In genomic region chr2:102185347-102185746, GRCh38 we compare ENCODE assay signal across 9 cellular contexts. TPM values are rescaled to one million over a fixed set of nuclear protein-coding genes. Genes with fewer than 3 reads are reported as not detected.
DNase-seq lines count a peak whose midpoint lies in the region; ATAC-seq and TF ChIP-seq lines count a peak whose summit lies in the region.
"Had no signal": no experiment of that assay in that cellular context is flagged by ENCODE, and none has a peak within 500 bp of the region (broad histone marks: within the 10 kb centered on the region; RNA-seq: fewer than 3 reads in every experiment).

No MANE protein-coding gene starts in this region.

- H3K4me1 Mint-ChIP-seq in natural killer cell (peaks cover 6 to 7% of the 10 kb centered on the region in 2 donors), glutamatergic neuron (ENCODE audit: low read depth, unreplicated experiment) (peaks cover 5% of the 10 kb centered on the region)
- peaks cover 4 to 7% of the 10 kb centered on the region in 2 donors for H3K4me1 Mint-ChIP-seq in natural killer cell treated with Interleukin-12 subunit alpha and Interleukin-12 subunit beta and Interleukin-15 and Interleukin-18, amount 100 ng/mL, for 72 hours (ENCODE audit: low read depth in 2 of 2)
- peaks cover 4 to 14% (median 4%) of the 10 kb centered on the region in 3 donors for H3K4me1 Mint-ChIP-seq in CD8-positive, alpha-beta memory T cell

- H3K4me3 Mint-ChIP-seq in natural killer cell (no peak overlapping the region), glutamatergic neuron (ENCODE audit: unreplicated experiment) (no peak overlapping the region)
- no peak overlapping the region for H3K4me3 Mint-ChIP-seq in natural killer cell treated with Interleukin-12 subunit alpha and Interleukin-12 subunit beta and Interleukin-15 and Interleukin-18, amount 100 ng/mL, for 72 hours
- H3K4me3 Mint-ChIP-seq in CD8-positive, alpha-beta memory T cell: no peak overlapping the region

- ATAC-seq in natural killer cell: peak in 1 of 3 donors; percentile 44
- no peak for ATAC-seq in natural killer cell treated with Interleukin-12 subunit alpha and Interleukin-12 subunit beta and Interleukin-15 and Interleukin-18, amount 100 ng/mL, for 72 hours
- peak; percentile 8 for ATAC-seq in upper lobe of right lung

- TF ChIP-seq CTCF in natural killer cell (IDR thresholded peaks at IDR 0.05) (peak; percentile 47), WERI-Rb-1 (IDR thresholded peaks at IDR 0.05; ENCODE audit: low read depth, low read length) (0 out of 2 replicates have a peak, but pooled peaks have one; percentile 1), glutamatergic neuron (IDR thresholded peaks at IDR 0.05; ENCODE audit: partially characterized antibody, unreplicated experiment) (peak; percentile 63), upper lobe of right lung (IDR thresholded peaks at IDR 0.05) (peak; percentile 67)

- H3K36me3 ChIP-seq in WERI-Rb-1 (no peaks in the 10 kb centered on the region), upper lobe of right lung (no peaks in the 10 kb centered on the region)
- H3K36me3 ChIP-seq in CD8-positive, alpha-beta memory T cell (ENCODE audit: insufficient read depth, low read length): no peaks in the 10 kb centered on the region

- TF ChIP-seq POLR2A in erythroblast (IDR thresholded peaks at IDR 0.05; ENCODE audit: low read length): no peak

- H3K9me3 Mint-ChIP-seq in natural killer cell: no peaks in the 10 kb centered on the region
- no peaks in the 10 kb centered on the region for H3K9me3 Mint-ChIP-seq in natural killer cell treated with Interleukin-12 subunit alpha and Interleukin-12 subunit beta and Interleukin-15 and Interleukin-18, amount 100 ng/mL, for 72 hours
- H3K9me3 Mint-ChIP-seq in glutamatergic neuron (ENCODE audit: unreplicated experiment): no peaks in the 10 kb centered on the region
- H3K9me3 Mint-ChIP-seq in CD8-positive, alpha-beta memory T cell: peaks cover 0 to 2% (median 0%) of the 10 kb centered on the region in 5 donors

- H3K27me3 ChIP-seq in WERI-Rb-1 (ENCODE audit: insufficient read depth, low read depth, severe bottlenecking) (peaks cover 80% of the 10 kb centered on the region), upper lobe of right lung (no peaks in the 10 kb centered on the region)
- H3K27me3 ChIP-seq in CD8-positive, alpha-beta memory T cell (ENCODE audit: insufficient read depth, low read length, poor library complexity, severe bottlenecking): no peaks in the 10 kb centered on the region

- DNase-seq in natural killer cell: no peak
- DNase-seq in natural killer cell treated with Interleukin-12 subunit alpha and Interleukin-12 subunit beta and Interleukin-15 and Interleukin-18, amount 100 ng/mL, for 72 hours (ENCODE audit: low spot score): no peak
- no peak for DNase-seq in WERI-Rb-1
- DNase-seq in glutamatergic neuron: no peak
- DNase-seq in upper lobe of right lung: no peak
- no peak for DNase-seq in CD8-positive, alpha-beta memory T cell
- DNase-seq in putamen (ENCODE audit: low spot score): no peak
- DNase-seq in erythroblast (lab: John Stamatoyannopoulos, UW): no peak
- DNase-seq: midbrain had no signal

- no peak overlapping the region for H3K27ac Mint-ChIP-seq in natural killer cell
- no peak overlapping the region for H3K27ac Mint-ChIP-seq in natural killer cell treated with Interleukin-12 subunit alpha and Interleukin-12 subunit beta and Interleukin-15 and Interleukin-18, amount 100 ng/mL, for 72 hours
- no peak overlapping the region for H3K27ac Mint-ChIP-seq in glutamatergic neuron (ENCODE audit: unreplicated experiment)
- no peak overlapping the region for H3K27ac Mint-ChIP-seq in CD8-positive, alpha-beta memory T cell

- no peaks in the 10 kb centered on the region for H3K4me1 ChIP-seq in upper lobe of right lung
- no peaks in the 10 kb centered on the region for H3K4me1 ChIP-seq in CD8-positive, alpha-beta memory T cell (ENCODE audit: insufficient read depth, low read length)

- CTCF ChIA-PET in CD8-positive, alpha-beta memory T cell (lab: Charles Lee): interaction anchor here (2.0 kb wide), 1 partner anchor 55 kb away, joined by 9 read pairs; no protein-coding TSS in a partner anchor

- intact Hi-C loops in natural killer cell (cut with micrococcal nuclease): loop anchor here (2.0 kb wide), 1 partner anchor 55 kb away; no protein-coding TSS in a partner anchor
- intact Hi-C loops in upper lobe of right lung (cut with DNase I): loop anchor here (10.0 kb wide), 1 partner anchor 49 kb away; no protein-coding TSS in a partner anchor

- H3K36me3 Mint-ChIP-seq in natural killer cell: no peaks in the 10 kb centered on the region
- no peaks in the 10 kb centered on the region for H3K36me3 Mint-ChIP-seq in natural killer cell treated with Interleukin-12 subunit alpha and Interleukin-12 subunit beta and Interleukin-15 and Interleukin-18, amount 100 ng/mL, for 72 hours
- H3K36me3 Mint-ChIP-seq in glutamatergic neuron (ENCODE audit: unreplicated experiment): no peaks in the 10 kb centered on the region
- peaks cover 0 to 2% (median 0%) of the 10 kb centered on the region in 3 donors for H3K36me3 Mint-ChIP-seq in CD8-positive, alpha-beta memory T cell

- POLR2A ChIA-PET in CD8-positive, alpha-beta memory T cell (lab: Charles Lee): no interaction called here

- H3K4me3 ChIP-seq in WERI-Rb-1 (ENCODE audit: low read depth, low read length) (no peak overlapping the region), upper lobe of right lung (no peak overlapping the region)
- H3K4me3 ChIP-seq in CD8-positive, alpha-beta memory T cell (ENCODE audit: low read length): no peak overlapping the region

- H3K27me3 Mint-ChIP-seq in natural killer cell (ENCODE audit: low read depth in 2 of 2) (peaks cover 36 to 68% of the 10 kb centered on the region in 2 donors), glutamatergic neuron (ENCODE audit: unreplicated experiment) (peaks cover 12% of the 10 kb centered on the region)
- peaks cover 35 to 45% of the 10 kb centered on the region in 2 donors for H3K27me3 Mint-ChIP-seq in natural killer cell treated with Interleukin-12 subunit alpha and Interleukin-12 subunit beta and Interleukin-15 and Interleukin-18, amount 100 ng/mL, for 72 hours
- H3K27me3 Mint-ChIP-seq in CD8-positive, alpha-beta memory T cell: peaks cover 26 to 46% of the 10 kb centered on the region in 2 donors

- H3K27ac ChIP-seq in WERI-Rb-1 (no peak overlapping the region), upper lobe of right lung (no peak overlapping the region)
- no peak overlapping the region for H3K27ac ChIP-seq in CD8-positive, alpha-beta memory T cell (ENCODE audit: low read depth, low read length)

- no peaks in the 10 kb centered on the region for H3K9me3 ChIP-seq in WERI-Rb-1 (ENCODE audit: severe bottlenecking)
- no peaks in the 10 kb centered on the region for H3K9me3 ChIP-seq in upper lobe of right lung
- H3K9me3 ChIP-seq in CD8-positive, alpha-beta memory T cell (ENCODE audit: low read length): no peaks in the 10 kb centered on the region

RNA-seq across cellular contexts. Expression of gene IL1RL2, which starts 1.5 kb away (rescaled TPM):
- total RNA-seq in natural killer cell (not detected), glutamatergic neuron (ENCODE audit: unreplicated experiment) (not detected), upper lobe of right lung (0.58 TPM)
- under 1 TPM in 1 of 2 donors, not detected in 1; 0.19 TPM for total RNA-seq in natural killer cell treated with Interleukin-12 subunit alpha and Interleukin-12 subunit beta and Interleukin-15 and Interleukin-18, amount 100 ng/mL, for 72 hours
- under 1 TPM; 0.13 to 0.33 TPM for total RNA-seq in CD8-positive, alpha-beta memory T cell
- polyA plus RNA-seq in CD8-positive, alpha-beta memory T cell: not detected

RNA-seq across cellular contexts. Expression of gene IL1R1, which starts 42.8 kb away (rescaled TPM):
- total RNA-seq in natural killer cell (1 to 10 TPM in 1 of 3 donors, under 1 TPM in 2; 0.45 to 3.1 (median 0.68) TPM), glutamatergic neuron (ENCODE audit: unreplicated experiment) (0.17 TPM), upper lobe of right lung (196 TPM)
- total RNA-seq in natural killer cell treated with Interleukin-12 subunit alpha and Interleukin-12 subunit beta and Interleukin-15 and Interleukin-18, amount 100 ng/mL, for 72 hours: under 1 TPM; 0.19 to 0.86 TPM
- 1 to 10 TPM; 3.7 TPM for total RNA-seq in CD8-positive, alpha-beta memory T cell
- polyA plus RNA-seq in CD8-positive, alpha-beta memory T cell: 0.30 TPM

Comparison
In these comparisons a context has a peak if more than half of its experiments do, and no peak if none do; other contexts are left out.
1. CTCF ChIP-seq: peak in every context shown above with its lines; median percentile 67 in upper lobe of right lung; 63 in glutamatergic neuron; 47 in natural killer cell; 1 in WERI-Rb-1.
2. RNA of gene IL1R1, which starts 42.8 kb away (total RNA-seq): 196 TPM in upper lobe of right lung (single experiment); 3.7 TPM in CD8-positive, alpha-beta memory T cell, 0.19 to 0.86 TPM in natural killer cell treated with Interleukin-12 subunit alpha and Interleukin-12 subunit beta and Interleukin-15 and Interleukin-18, amount 100 ng/mL, for 72 hours, 0.45 to 3.1 TPM in natural killer cell and 0.17 TPM in glutamatergic neuron (single experiment); every median in the first group is over 10 times any median in the second.